ENCODE assay signal across 2 cellular contexts in the genomic region with DNA sequence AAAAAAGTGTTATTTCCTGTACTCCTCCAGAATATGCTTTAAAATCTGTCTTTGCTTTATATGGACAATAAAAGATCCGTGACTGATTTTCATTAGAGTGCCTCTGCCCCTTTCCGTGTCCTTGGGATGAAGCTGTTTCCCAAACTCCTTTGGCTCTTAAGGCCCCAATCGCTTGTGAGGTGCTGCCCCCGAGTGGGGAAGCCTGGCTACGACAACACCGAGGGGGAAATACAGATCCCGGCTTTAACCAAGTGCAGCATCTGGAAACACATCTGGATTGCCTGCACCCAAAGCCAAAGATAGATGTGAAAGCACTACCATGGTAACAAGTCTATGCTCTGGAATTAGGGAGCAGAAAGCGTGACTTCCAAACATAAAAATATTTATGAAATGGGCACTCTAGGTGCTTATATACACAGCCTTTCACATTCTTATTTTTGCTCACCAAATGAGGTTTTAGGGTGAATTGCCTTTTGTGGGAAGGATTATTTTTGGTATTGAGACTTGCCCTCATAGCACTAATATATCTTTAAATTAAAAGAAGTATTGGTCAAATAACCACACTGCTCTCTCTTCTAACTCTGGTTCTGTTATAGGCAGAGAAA.
TF ChIP-seq lines count a peak whose summit lies in the region.

No MANE protein-coding gene starts in this region.

TF ChIP-seq in WTC11, 78 proteins besides CTCF, POLR2A, EP300 and RAD21:
- 0 out of 2 replicates have a peak, but pooled peaks have one; percentile 25 for TF ChIP-seq FOXK1 (CRISPR knock-in tag; IDR thresholded peaks at IDR 0.05)
- TF ChIP-seq ETV6 (CRISPR knock-in tag; IDR thresholded peaks at IDR 0.05), result no peak
TF ChIP-seq in WTC11: peak in this region for 1.

TF ChIP-seq in H1, 55 proteins besides CTCF, POLR2A, EP300 and RAD21 (continued from another document):
- no peak for TF ChIP-seq FOSL1 (IDR thresholded peaks at IDR 0.05; ENCODE audit: insufficient read depth, low read depth, low read length)
- no peak for TF ChIP-seq EGR1 (IDR thresholded peaks at IDR 0.05; ENCODE audit: borderline replicate concordance, low read depth, low read length)
- TF ChIP-seq CREB1 (IDR thresholded peaks at IDR 0.05), result peak; percentile 17; the same call in 1 of the 2 replicates
